In the genomic region with DNA sequence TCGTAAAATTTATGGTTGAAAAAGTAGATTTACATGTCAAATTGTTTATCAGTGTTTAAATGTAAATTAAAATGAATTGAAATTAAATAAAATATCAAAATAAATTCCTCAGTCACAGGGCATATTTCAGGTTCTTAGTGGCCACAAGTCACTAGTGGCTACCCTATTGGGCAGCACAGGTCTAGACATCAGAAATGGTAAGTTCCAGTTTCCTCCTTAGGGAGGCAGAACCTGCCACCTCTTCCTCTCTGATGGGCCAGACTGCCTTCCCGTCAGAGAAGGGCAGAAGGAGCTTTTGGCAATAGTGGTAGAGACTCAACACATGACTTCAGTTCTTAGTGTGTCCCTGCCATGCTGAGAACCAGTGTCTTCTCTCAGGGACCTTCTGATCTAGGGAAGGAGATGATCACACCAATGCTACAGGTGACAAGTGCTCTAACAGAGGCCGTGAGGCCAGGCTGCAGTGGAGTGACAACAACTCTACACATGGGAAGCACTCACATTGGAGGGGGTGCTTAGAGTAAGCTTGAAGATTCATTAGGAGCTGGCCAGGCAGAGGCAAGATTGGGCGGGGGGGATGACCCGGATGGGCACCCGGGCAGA, we compare ENCODE assay signal across 1 cellular context.
TF ChIP-seq lines count a peak whose summit lies in the region.

No MANE protein-coding gene starts in this region.

TF ChIP-seq in A549, 52 proteins besides CTCF, POLR2A, EP300 and RAD21 (continued from another document):
- TF ChIP-seq, protein P1, sequence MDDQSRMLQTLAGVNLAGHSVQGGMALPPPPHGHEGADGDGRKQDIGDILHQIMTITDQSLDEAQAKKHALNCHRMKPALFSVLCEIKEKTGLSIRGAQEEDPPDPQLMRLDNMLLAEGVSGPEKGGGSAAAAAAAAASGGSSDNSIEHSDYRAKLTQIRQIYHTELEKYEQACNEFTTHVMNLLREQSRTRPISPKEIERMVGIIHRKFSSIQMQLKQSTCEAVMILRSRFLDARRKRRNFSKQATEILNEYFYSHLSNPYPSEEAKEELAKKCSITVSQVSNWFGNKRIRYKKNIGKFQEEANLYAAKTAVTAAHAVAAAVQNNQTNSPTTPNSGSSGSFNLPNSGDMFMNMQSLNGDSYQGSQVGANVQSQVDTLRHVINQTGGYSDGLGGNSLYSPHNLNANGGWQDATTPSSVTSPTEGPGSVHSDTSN (IDR thresholded peaks at IDR 0.05): no peak
- TF ChIP-seq FOSB (CRISPR knock-in tag; IDR thresholded peaks at IDR 0.05): no peak
- no peak for TF ChIP-seq BHLHE40 (IDR thresholded peaks at IDR 0.05; ENCODE audit: low read depth, low read length)
- TF ChIP-seq HMGXB4 (CRISPR knock-in tag; IDR thresholded peaks at IDR 0.05; ENCODE audit: borderline replicate concordance): no peak
- TF ChIP-seq ZSCAN20 (CRISPR knock-in tag; IDR thresholded peaks at IDR 0.05): no peak
- TF ChIP-seq CHD2 (IDR thresholded peaks at IDR 0.05; ENCODE audit: low read length, partially characterized antibody): no peak
- no peak for TF ChIP-seq HEYL (CRISPR knock-in tag; IDR thresholded peaks at IDR 0.05)
- TF ChIP-seq, protein P2, sequence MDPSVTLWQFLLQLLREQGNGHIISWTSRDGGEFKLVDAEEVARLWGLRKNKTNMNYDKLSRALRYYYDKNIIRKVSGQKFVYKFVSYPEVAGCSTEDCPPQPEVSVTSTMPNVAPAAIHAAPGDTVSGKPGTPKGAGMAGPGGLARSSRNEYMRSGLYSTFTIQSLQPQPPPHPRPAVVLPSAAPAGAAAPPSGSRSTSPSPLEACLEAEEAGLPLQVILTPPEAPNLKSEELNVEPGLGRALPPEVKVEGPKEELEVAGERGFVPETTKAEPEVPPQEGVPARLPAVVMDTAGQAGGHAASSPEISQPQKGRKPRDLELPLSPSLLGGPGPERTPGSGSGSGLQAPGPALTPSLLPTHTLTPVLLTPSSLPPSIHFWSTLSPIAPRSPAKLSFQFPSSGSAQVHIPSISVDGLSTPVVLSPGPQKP (IDR thresholded peaks at IDR 0.05; ENCODE audit: low read depth, low read length): no peak
- TF ChIP-seq HOXB13 (CRISPR knock-in tag; IDR thresholded peaks at IDR 0.05; ENCODE audit: low read depth): no peak
- TF ChIP-seq, protein P3, sequence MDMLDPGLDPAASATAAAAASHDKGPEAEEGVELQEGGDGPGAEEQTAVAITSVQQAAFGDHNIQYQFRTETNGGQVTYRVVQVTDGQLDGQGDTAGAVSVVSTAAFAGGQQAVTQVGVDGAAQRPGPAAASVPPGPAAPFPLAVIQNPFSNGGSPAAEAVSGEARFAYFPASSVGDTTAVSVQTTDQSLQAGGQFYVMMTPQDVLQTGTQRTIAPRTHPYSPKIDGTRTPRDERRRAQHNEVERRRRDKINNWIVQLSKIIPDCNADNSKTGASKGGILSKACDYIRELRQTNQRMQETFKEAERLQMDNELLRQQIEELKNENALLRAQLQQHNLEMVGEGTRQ (IDR thresholded peaks at IDR 0.05): no peak
